ENCODE assay signal across 12 cellular contexts in the genomic region with DNA sequence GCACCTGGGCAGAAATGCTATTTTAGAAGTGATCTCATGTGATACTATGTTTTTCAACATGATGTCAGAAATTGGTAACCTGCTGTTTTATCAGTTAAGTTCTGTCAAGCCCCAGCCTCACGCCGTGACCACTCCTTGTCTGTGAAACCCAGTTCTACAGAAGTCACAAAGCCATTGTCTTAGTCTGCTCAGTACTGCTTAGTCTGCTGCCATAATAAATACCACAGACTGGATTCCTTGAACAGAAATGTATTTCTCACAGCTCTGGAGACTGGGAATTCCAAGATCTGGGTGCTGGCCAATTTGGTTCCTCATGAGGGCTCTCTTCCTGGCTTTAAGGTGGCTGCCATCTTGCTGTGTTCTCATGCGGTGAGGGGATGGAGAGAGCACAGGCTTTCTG.
DNase-seq lines count a peak whose midpoint lies in the region; TF ChIP-seq lines count a peak whose summit lies in the region.
"Had no signal": no experiment of that assay in that cellular context is flagged by ENCODE, and none has a peak within 500 bp of the region (broad histone marks: within the 10 kb centered on the region; RNA-seq: fewer than 3 reads in every experiment).

No MANE protein-coding gene starts in this region.

- H3K4me3 ChIP-seq in OCI-LY1 (ENCODE audit: low read depth, low read length, poor library complexity, severe bottlenecking) (no peak overlapping the region), BE2C (ENCODE audit: low read depth, low read length) (no peak overlapping the region)
- H3K4me3 ChIP-seq: MG63 had no signal

- DNase-seq in Daoy (ENCODE audit: low read depth) (peak; percentile 42), epithelial cell of prostate (ENCODE audit: low read depth, low spot score) (no peak), pulmonary artery endothelial cell (ENCODE audit: low read depth, low spot score) (peak; percentile 19), BE2C (no peak), NCI-H128 (lab: John Stamatoyannopoulos, UW; ENCODE audit: unreplicated experiment) (no peak)
- DNase-seq in activated effector memory CD4-positive, alpha-beta T cell treated with Interleukin-2 at 50 U/mL for 16 hours, result no peak
- DNase-seq: activated effector memory CD4-positive, alpha-beta T cell treated with anti-CD3 and anti-CD28 coated beads, Interleukin-2, amount 50 U/mL, for 16 hours; NCI-H524; SHP77; stimulated activated CD8-positive, alpha-beta memory T cell treated with anti-CD3 and anti-CD28 coated beads, Interleukin-4, amount 100 ng/mL, for 48 hours had no signal

- no peaks in the 10 kb centered on the region for H4K20me1 ChIP-seq in OCI-LY1 (ENCODE audit: insufficient read depth, low read length)

- no peaks in the 10 kb centered on the region for H3K36me3 ChIP-seq in OCI-LY1 (ENCODE audit: insufficient read depth, low read length)
- H3K36me3 ChIP-seq in BE2C, result no peaks in the 10 kb centered on the region
- H3K36me3 ChIP-seq: MG63 had no signal

- H3K79me2 ChIP-seq in OCI-LY1 (ENCODE audit: insufficient read depth, low read length), result no peaks in the 10 kb centered on the region

- H2AFZ ChIP-seq in OCI-LY1 (ENCODE audit: low read length), result no peak overlapping the region

- H3K27ac ChIP-seq in OCI-LY1 (ENCODE audit: low read depth, low read length, poor library complexity, severe bottlenecking) (peak overlapping the region; percentile 100), epithelial cell of prostate (peak overlapping the region; percentile 28)

- no peaks in the 10 kb centered on the region for H3K9me2 ChIP-seq in OCI-LY1 (ENCODE audit: low read depth, low read length)

- H3K27me3 ChIP-seq in OCI-LY1 (ENCODE audit: insufficient read depth, low read length), result no peaks in the 10 kb centered on the region
- no peaks in the 10 kb centered on the region for H3K27me3 ChIP-seq in BE2C
- H3K27me3 ChIP-seq: MG63 had no signal

- peaks cover 62% of the 10 kb centered on the region for H3K4me1 ChIP-seq in OCI-LY1 (ENCODE audit: insufficient read depth, low read length, severe bottlenecking)
- no peaks in the 10 kb centered on the region for H3K4me1 ChIP-seq in BE2C

- no peak overlapping the region; the same call in 1 of the 2 replicates for H3K9ac ChIP-seq in OCI-LY1 (ENCODE audit: low read length)

- H3K9me3 ChIP-seq in OCI-LY1 (ENCODE audit: low read length) (no peaks in the 10 kb centered on the region), BE2C (no peaks in the 10 kb centered on the region)
- H3K9me3 ChIP-seq: MG63 had no signal

- no peak overlapping the region for H3K4me2 ChIP-seq in OCI-LY1 (ENCODE audit: low read length)

- H3F3A ChIP-seq in OCI-LY1 (ENCODE audit: insufficient read depth, low read length), result peaks cover 12% of the 10 kb centered on the region; the same call in 1 of the 2 replicates

- TF ChIP-seq CTCF in OCI-LY1 (IDR thresholded peaks at IDR 0.05; ENCODE audit: low read length), result no peak
- no peak for TF ChIP-seq CTCF in BE2C (IDR thresholded peaks at IDR 0.05; ENCODE audit: low read depth, low read length)

Comparison
In these comparisons a context has a peak if more than half of its experiments do, and no peak if none do; other contexts are left out.
1. DNase-seq: peak in Daoy (single experiment) and pulmonary artery endothelial cell (single experiment); none in epithelial cell of prostate (single experiment), activated effector memory CD4-positive, alpha-beta T cell treated with Interleukin-2 at 50 U/mL for 16 hours (single experiment), BE2C (single experiment) and NCI-H128 (single experiment).